In genomic region chr11:118009821-118010737, GRCh38 we compare ENCODE assay signal across 13 cellular contexts. TPM values are rescaled to one million over a fixed set of nuclear protein-coding genes. Genes with fewer than 3 reads are reported as not detected.
DNase-seq lines count a peak whose midpoint lies in the region; ATAC-seq, FAIRE-seq and TF ChIP-seq lines count a peak whose summit lies in the region.
"Had no signal": no experiment of that assay in that cellular context is flagged by ENCODE, and none has a peak within 500 bp of the region (broad histone marks: within the 10 kb centered on the region; RNA-seq: fewer than 3 reads in every experiment).

No MANE protein-coding gene starts in this region.

- peak overlapping the region; percentile 99 to 100 (median 100) for H3K27ac Mint-ChIP-seq in IgD-negative memory B cell
- H3K27ac Mint-ChIP-seq: brain, mesothelial cell of epicardium had no signal

- ATAC-seq in GM18907 (IDR thresholded peaks at IDR 0.05; ENCODE audit: unreplicated experiment), result peak; percentile 1
- no peak for ATAC-seq in psoas muscle
- no peak for ATAC-seq in GM18861 (IDR thresholded peaks at IDR 0.05; ENCODE audit: unreplicated experiment)
- ATAC-seq in HG03565 (IDR thresholded peaks at IDR 0.05; ENCODE audit: unreplicated experiment), result no peak
- ATAC-seq: foreskin keratinocyte had no signal

- H3K4me1 ChIP-seq in psoas muscle, result no peaks in the 10 kb centered on the region
- H3K4me1 ChIP-seq: foreskin keratinocyte had no signal

- no peak for DNase-seq in caudate nucleus (lab: John Stamatoyannopoulos, UW)
- DNase-seq in psoas muscle, result no peak
- no peak for DNase-seq in NCI-H187 (lab: John Stamatoyannopoulos, UW)
- no peak for DNase-seq in D721Med (ENCODE audit: insufficient read length, low spot score)
- DNase-seq: foreskin keratinocyte, NCI-H187 treated with DMSO at 0.1 percent for 48 hours had no signal

- H3K9me3 ChIP-seq in psoas muscle, result no peaks in the 10 kb centered on the region

- TF ChIP-seq CTCF in psoas muscle (IDR thresholded peaks at IDR 0.05) (no peak), D721Med (IDR thresholded peaks at IDR 0.05; ENCODE audit: insufficient read depth, missing control alignments) (no peak)

- peaks cover 0 to 9% (median 0%) of the 10 kb centered on the region in 3 donors for H3K27me3 ChIP-seq in psoas muscle (ENCODE audit: insufficient read depth in 3 of 3, low read length in 2 of 3)

- H3K27ac ChIP-seq in caudate nucleus (ENCODE audit: low read depth, low read length), result peak overlapping the region; percentile 61
- H3K27ac ChIP-seq in psoas muscle, result peak overlapping the region; percentile 41
- H3K27ac ChIP-seq: foreskin keratinocyte had no signal

- intact Hi-C loops in psoas muscle (cut with DNase I), result no loop called here

- H3K4me3 Mint-ChIP-seq in IgD-negative memory B cell, result peak overlapping the region; percentile 50 to 88 (median 86)
- H3K4me3 Mint-ChIP-seq: brain, mesothelial cell of epicardium had no signal

- no peaks in the 10 kb centered on the region for H3K9me3 Mint-ChIP-seq in IgD-negative memory B cell
- H3K9me3 Mint-ChIP-seq: brain, mesothelial cell of epicardium had no signal

- no peaks in the 10 kb centered on the region for H3K36me3 ChIP-seq in psoas muscle (ENCODE audit: insufficient read depth in 1 of 2, low read depth in 1 of 2)

- no peaks in the 10 kb centered on the region for H3K36me3 Mint-ChIP-seq in IgD-negative memory B cell
- H3K36me3 Mint-ChIP-seq: brain, mesothelial cell of epicardium had no signal

- H3K4me3 ChIP-seq in psoas muscle, result no peak overlapping the region

- WGBS in psoas muscle, 3 donors, result 52 to 66% (median 56%) methylated on average over 9 of the region's 9 CpGs

- H3K4me1 Mint-ChIP-seq in IgD-negative memory B cell, result peaks cover 72 to 81% (median 75%) of the 10 kb centered on the region in 3 donors
- H3K4me1 Mint-ChIP-seq: brain, mesothelial cell of epicardium had no signal

- FAIRE-seq in D721Med (lab: Jason Lieb, UNC), result no peak

- peaks cover 3% of the 10 kb centered on the region for H3K27me3 Mint-ChIP-seq in IgD-negative memory B cell

RNA-seq across cellular contexts. Expression of gene IL10RA, which starts 23.9 kb away (rescaled TPM):
- polyA plus RNA-seq in IgD-negative memory B cell, result 97.1 TPM
- 1 to 10 TPM; 1.1 to 3.9 (median 2.8) TPM for total RNA-seq in psoas muscle
- polyA plus RNA-seq in psoas muscle, result under 1 TPM; 0.39 to 0.98 (median 0.78) TPM
- total RNA-seq: HT-29 had no signal
- polyA plus RNA-seq: foreskin keratinocyte had no signal

Comparison
In these comparisons a context has a peak if more than half of its experiments do, and no peak if none do; other contexts are left out.
1. RNA of gene IL10RA, which starts 23.9 kb away (polyA plus RNA-seq): 97.1 TPM in IgD-negative memory B cell (single experiment); 0.39 to 0.98 TPM in psoas muscle; every median in the first group is over 10 times any median in the second.